23 cellular contexts compared by ENCODE assay signal in genomic region chr12:132739600-132740312, GRCh38. TPM values are rescaled to one million over a fixed set of nuclear protein-coding genes. Genes with fewer than 3 reads are reported as not detected.
DNase-seq lines count a peak whose midpoint lies in the region; ATAC-seq and TF ChIP-seq lines count a peak whose summit lies in the region.
"Had no signal": no experiment of that assay in that cellular context is flagged by ENCODE, and none has a peak within 500 bp of the region (broad histone marks: within the 10 kb centered on the region; RNA-seq: fewer than 3 reads in every experiment).

No MANE protein-coding gene starts in this region.

- 47 to 72% (median 59%) methylated on average over 16 to 19 of the region's 19 CpGs for WGBS in heart left ventricle, 4 donors

- TF ChIP-seq CTCF in RWPE2 (IDR thresholded peaks at IDR 0.05; ENCODE audit: poor library complexity, severe bottlenecking) (no peak), heart left ventricle (IDR thresholded peaks at IDR 0.05) (no peak), lower lobe of right lung (IDR thresholded peaks at IDR 0.05) (no peak)

- H3K27ac ChIP-seq in RWPE2 (ENCODE audit: poor library complexity, severe bottlenecking) (no peak overlapping the region), angular gyrus (ENCODE audit: low read depth, low read length) (peak overlapping the region; percentile 72), heart left ventricle (peak overlapping the region; percentile 35 to 85 (median 68)), lower lobe of right lung (no peak overlapping the region)
- H3K27ac ChIP-seq: BLaER1 treated with 17β-estradiol and CSF1 and Interleukin-3, amounts not matched to agents 10 nM and 100 nM; SJCRH30 had no signal

- H3K27me3 ChIP-seq in RWPE2 (ENCODE audit: insufficient read depth, poor library complexity, severe bottlenecking) (no peaks in the 10 kb centered on the region), heart left ventricle (no peaks in the 10 kb centered on the region), lower lobe of right lung (ENCODE audit: low read depth) (no peaks in the 10 kb centered on the region)
- H3K27me3 ChIP-seq: BLaER1 treated with 17β-estradiol and CSF1 and Interleukin-3, amounts not matched to agents 10 nM and 100 nM; SJCRH30 had no signal

- ATAC-seq in RWPE2 (ENCODE audit: low read depth): peak; percentile 9; the same call in 1 of the 3 replicates
- ATAC-seq in heart left ventricle: peak; percentile 16 to 57 (median 45)
- ATAC-seq in lower lobe of right lung: no peak
- no peak for ATAC-seq in HG02798 (IDR thresholded peaks at IDR 0.05; ENCODE audit: poor library complexity, unreplicated experiment)
- ATAC-seq in GM18520 (IDR thresholded peaks at IDR 0.05; ENCODE audit: unreplicated experiment): no peak
- ATAC-seq in left lobe of liver: no peak
- ATAC-seq: CD8-positive, alpha-beta T cell; GM12878; K562 had no signal

- H3K9me3 ChIP-seq in RWPE2 (ENCODE audit: severe bottlenecking) (no peaks in the 10 kb centered on the region), heart left ventricle (no peaks in the 10 kb centered on the region), lower lobe of right lung (no peaks in the 10 kb centered on the region)
- H3K9me3 ChIP-seq: BLaER1 treated with 17β-estradiol and CSF1 and Interleukin-3, amounts not matched to agents 10 nM and 100 nM had no signal

- H3K4me3 ChIP-seq in RWPE2 (ENCODE audit: severe bottlenecking): no peak overlapping the region
- no peak overlapping the region for H3K4me3 ChIP-seq in heart left ventricle
- no peak overlapping the region for H3K4me3 ChIP-seq in lower lobe of right lung
- H3K4me3 ChIP-seq: BLaER1 treated with 17β-estradiol and CSF1 and Interleukin-3, amounts not matched to agents 10 nM and 100 nM; GM12878; K562; SJCRH30 had no signal

- intact Hi-C loops in heart left ventricle (cut with DNase I): no loop called here
- intact Hi-C loops in lower lobe of right lung (cut with DNase I): no loop called here

- no peak for DNase-seq in RWPE2 (ENCODE audit: low spot score)
- DNase-seq in heart left ventricle: no peak
- DNase-seq in lower lobe of right lung: peak; percentile 28
- no peak for DNase-seq in NCI-H1436 treated with DMSO at 0.1 percent for 48 hours (lab: John Stamatoyannopoulos, UW)
- DNase-seq in left lobe of liver (ENCODE audit: low spot score): no peak
- DNase-seq: Calu3; CD8-positive, alpha-beta T cell; DMS53; EL; GOT3; NCI-H1092 treated with DMSO at 0.1 percent for 48 hours; NCI-H2081 treated with DMSO at 0.1 percent for 48 hours; NCI-H446 treated with DMSO at 0.1 percent for 48 hours; NCI-H69; NK-92 treated with Interleukin-12 subunit alpha and Interleukin-12 subunit beta, amount 100 ng/mL, for 24 hours; RPMI8226; SJCRH30 had no signal

- no peak for TF ChIP-seq POLR2A in heart left ventricle (IDR thresholded peaks at IDR 0.05)

- peaks cover 100% of the 10 kb centered on the region for H3K36me3 ChIP-seq in RWPE2 (ENCODE audit: low read depth)
- peaks cover 0 to 99% (median 97%) of the 10 kb centered on the region in 9 donors for H3K36me3 ChIP-seq in heart left ventricle
- peaks cover 100% of the 10 kb centered on the region for H3K36me3 ChIP-seq in lower lobe of right lung

- H3K4me1 ChIP-seq in RWPE2 (ENCODE audit: insufficient read depth, poor library complexity, severe bottlenecking) (no peaks in the 10 kb centered on the region), heart left ventricle (peaks cover 0 to 31% (median 4%) of the 10 kb centered on the region in 12 donors), lower lobe of right lung (no peaks in the 10 kb centered on the region)
- H3K4me1 ChIP-seq: BLaER1 treated with 17β-estradiol and CSF1 and Interleukin-3, amounts not matched to agents 10 nM and 100 nM; SJCRH30 had no signal

RNA-seq across cellular contexts. Expression of gene ANKLE2, which starts 21.9 kb away (rescaled TPM):
- total RNA-seq in heart left ventricle (10 to 100 TPM; 20.7 to 45.2 (median 29.1) TPM), lower lobe of right lung (49.6 TPM), left lobe of liver (16.9 TPM)
- polyA plus RNA-seq in heart left ventricle: 10 to 100 TPM; 15.5 to 27.8 TPM

RNA-seq across cellular contexts. Expression of gene PGAM5, which starts 29.1 kb away (rescaled TPM):
- total RNA-seq in heart left ventricle (10 to 100 TPM; 21.2 to 46.5 (median 27.6) TPM), lower lobe of right lung (21.7 TPM), left lobe of liver (25.2 TPM)
- 10 to 100 TPM; 20.7 to 31.8 TPM for polyA plus RNA-seq in heart left ventricle

RNA-seq across cellular contexts. Expression of gene PXMP2, which starts 52.4 kb away (rescaled TPM):
- total RNA-seq in heart left ventricle (100 to 1,000 TPM in 1 of 9 donors, 10 to 100 TPM in 8; 23.9 to 149 (median 39.7) TPM), lower lobe of right lung (16.9 TPM), left lobe of liver (225 TPM)
- 10 to 100 TPM; 33.3 to 62.0 TPM for polyA plus RNA-seq in heart left ventricle

RNA-seq across cellular contexts. Expression of gene POLE, which starts 52.6 kb away (rescaled TPM):
- total RNA-seq in heart left ventricle: 10 to 100 TPM in 4 of 9 donors, 1 to 10 TPM in 5; 5.3 to 18.6 (median 9.8) TPM
- polyA plus RNA-seq in heart left ventricle: 10 to 100 TPM in 1 of 2 donors, 1 to 10 TPM in 1; 8.4 to 11.3 TPM
- total RNA-seq in lower lobe of right lung: 28.0 TPM
- total RNA-seq in left lobe of liver: 29.3 TPM

Comparison
In these comparisons a context has a peak if more than half of its experiments do, and no peak if none do; other contexts are left out.
1. ATAC-seq: peak in RWPE2 (single experiment) and heart left ventricle (4 of 4); none in lower lobe of right lung (0 of 2), HG02798 (single experiment), GM18520 (single experiment) and left lobe of liver (single experiment).
2. H3K27ac ChIP-seq: peak in angular gyrus (single experiment) and heart left ventricle (12 of 12); none in RWPE2 (single experiment) and lower lobe of right lung (single experiment).